25 cellular contexts compared by ENCODE assay signal in genomic region chr13:65929436-65929835, GRCh38.
"Had no signal": no experiment of that assay in that cellular context is flagged by ENCODE, and none has a peak within 500 bp of the region (broad histone marks: within the 10 kb centered on the region; RNA-seq: fewer than 3 reads in every experiment).

No MANE protein-coding gene starts in this region.

- H3K79me2 ChIP-seq: hepatocyte had no signal

- H3K36me3 ChIP-seq: ascending aorta, breast epithelium, cardiac muscle cell, colonic mucosa, gastroesophageal sphincter, heart right ventricle had no signal

- H3K4me3 ChIP-seq: ascending aorta, breast epithelium, cardiac muscle cell, colonic mucosa, gastroesophageal sphincter, heart right ventricle, hepatocyte had no signal

- H3K4me1 ChIP-seq: ascending aorta, breast epithelium, colonic mucosa had no signal

- H3K4me2 ChIP-seq: hepatocyte had no signal

- H2AFZ ChIP-seq: hepatocyte had no signal

- H3K9me3 ChIP-seq: ascending aorta, breast epithelium, colonic mucosa, gastroesophageal sphincter, heart right ventricle had no signal

- H3K27ac ChIP-seq: ascending aorta, breast epithelium, cardiac muscle cell, colonic mucosa, gastroesophageal sphincter, heart right ventricle, hepatocyte had no signal

- H3K27me3 ChIP-seq: ascending aorta, breast epithelium, cardiac muscle cell, colonic mucosa, gastroesophageal sphincter, heart right ventricle, hepatocyte had no signal

- DNase-seq: activated CD4-positive, alpha-beta memory T cell treated with anti-CD3 and anti-CD28 coated beads, Interleukin-2, amount 10 ng/mL, durations not matched to agents 7 days and 5 days; activated CD4-positive, alpha-beta T cell treated with anti-CD3 and anti-CD28 coated beads for 36 hours; activated CD4-positive, alpha-beta T cell treated with anti-CD3 and anti-CD28 coated beads, Interleukin-2, amount 10 ng/mL, durations not matched to agents 24 days and 14 days; activated CD4-positive, CD25-positive, alpha-beta regulatory T cell; activated CD4-positive, CD25-positive, alpha-beta regulatory T cell treated with anti-CD3 and anti-CD28 coated beads, Interleukin-2, amount 50 U/mL, for 72 hours; activated CD8-positive, alpha-beta memory T cell treated with anti-CD3 and anti-CD28 coated beads, Interleukin-2, amount 50 U/mL, for 48 hours; activated gamma-delta T cell; activated naive CD4-positive, alpha-beta T cell; activated naive CD4-positive, alpha-beta T cell treated with anti-CD3 and anti-CD28 coated beads, Interleukin-2, amount 10 ng/mL, durations not matched to agents 7 days and 5 days; activated naive CD8-positive, alpha-beta T cell treated with anti-CD3 and anti-CD28 coated beads, Interleukin-2, amount 10 ng/mL, durations not matched to agents 7 days and 5 days; activated T-cell treated with anti-CD3 and anti-CD28 coated beads for 4 hours; activated T-cell treated with anti-CD3 and anti-CD28 coated beads, Interleukin-2, amount 50 U/mL, for 24 hours; activated T-cell treated with anti-CD3 and anti-CD28 coated beads, Interleukin-2, amount 50 U/mL, for 72 hours; central memory CD4-positive, alpha-beta T cell; cerebellar nuclear complex; colonic mucosa; effector CD8-positive, alpha-beta T cell; foreskin melanocyte; heart right ventricle; T1000 had no signal
